In genomic region chr5:168591302-168592013, GRCh38 we compare ENCODE assay signal across 16 cellular contexts.
"Had no signal": no experiment of that assay in that cellular context is flagged by ENCODE, and none has a peak within 500 bp of the region (broad histone marks: within the 10 kb centered on the region; RNA-seq: fewer than 3 reads in every experiment).

No MANE protein-coding gene starts in this region.

- H3K4me1 ChIP-seq: foreskin keratinocyte, spleen had no signal

- H3K9me3 Mint-ChIP-seq: type B pancreatic cell had no signal

- H3K9me3 ChIP-seq: spleen had no signal

- H3K27ac Mint-ChIP-seq: activated naive CD8-positive, alpha-beta T cell treated with anti-CD3 and anti-CD28 coated beads for 36 hours; stimulated activated naive B cell treated with anti-CD40 and anti-IgM and Interleukin-4, amounts not matched to agents 10 μg/mL and 1 μg/mL and 100 μg/mL, for 72 hours; T-helper 17 cell; type B pancreatic cell had no signal

- H3K4me3 Mint-ChIP-seq: activated naive CD8-positive, alpha-beta T cell treated with anti-CD3 and anti-CD28 coated beads for 36 hours; stimulated activated naive B cell treated with anti-CD40 and anti-IgM and Interleukin-4, amounts not matched to agents 10 μg/mL and 1 μg/mL and 100 μg/mL, for 72 hours; T-helper 17 cell; type B pancreatic cell had no signal

- H3K36me3 Mint-ChIP-seq: type B pancreatic cell had no signal

- H3K4me3 ChIP-seq: spleen had no signal

- ATAC-seq: foreskin keratinocyte; left ventricle myocardium superior; right cardiac atrium; stimulated activated naive B cell treated with anti-CD40 and anti-IgM and Interleukin-4, amounts not matched to agents 10 μg/mL and 1 μg/mL and 100 μg/mL, for 72 hours; T-helper 17 cell had no signal

- H3K4me1 Mint-ChIP-seq: activated naive CD8-positive, alpha-beta T cell treated with anti-CD3 and anti-CD28 coated beads for 36 hours; stimulated activated naive B cell treated with anti-CD40 and anti-IgM and Interleukin-4, amounts not matched to agents 10 μg/mL and 1 μg/mL and 100 μg/mL, for 72 hours; T-helper 17 cell had no signal

- DNase-seq: activated CD4-positive, alpha-beta T cell treated with anti-CD3 and anti-CD28 coated beads, Interleukin-2, amount 50 U/mL, for 48 hours; activated gamma-delta T cell; activated naive CD8-positive, alpha-beta T cell treated with anti-CD3 and anti-CD28 coated beads for 36 hours; activated T-cell treated with anti-CD3 and anti-CD28 coated beads, Interleukin-2, amount 50 U/mL, for 48 hours; anterior cingulate cortex; foreskin keratinocyte; head of caudate nucleus; left ventricle myocardium superior; mesendoderm; spleen; stimulated activated CD4-positive, alpha-beta T cell treated with anti-CD3 and anti-CD28 coated beads, Interleukin-1b, Interleukin-23, amount 100 ng/mL, for 48 hours; stimulated activated naive B cell treated with anti-CD40 and anti-IgM and Interleukin-4, amounts not matched to agents 10 μg/mL and 1 μg/mL and 100 μg/mL, for 72 hours; substantia nigra; T-helper 17 cell had no signal

- H3K27ac ChIP-seq: foreskin keratinocyte, spleen had no signal

- H3K36me3 ChIP-seq: spleen had no signal
